In genomic region chr2:149472413-149472812, GRCh38 we compare ENCODE assay signal across 5 cellular contexts.
"Had no signal": no experiment of that assay in that cellular context is flagged by ENCODE, and none has a peak within 500 bp of the region (broad histone marks: within the 10 kb centered on the region; RNA-seq: fewer than 3 reads in every experiment).

No MANE protein-coding gene starts in this region.

- ATAC-seq: HepG2, K562 had no signal

- H3K27ac ChIP-seq: HL-60 had no signal

- DNase-seq: IMR-90, KBM-7 had no signal

- H3K4me3 ChIP-seq: K562 had no signal
